ENCODE assay signal across 24 cellular contexts in genomic region chr5:139110526-139111168, GRCh38.
DNase-seq lines count a peak whose midpoint lies in the region; ATAC-seq lines count a peak whose summit lies in the region.
"Had no signal": no experiment of that assay in that cellular context is flagged by ENCODE, and none has a peak within 500 bp of the region (broad histone marks: within the 10 kb centered on the region; RNA-seq: fewer than 3 reads in every experiment).

No MANE protein-coding gene starts in this region.

- no peaks in the 10 kb centered on the region for H3K36me3 Mint-ChIP-seq in stimulated activated effector memory CD8-positive, alpha-beta T cell treated with anti-CD3 and anti-CD28 coated beads, Interleukin-12 subunit alpha, Interleukin-12 subunit beta, amount 100 ng/mL, for 72 hours

- peak overlapping the region; percentile 3 for H3K27ac Mint-ChIP-seq in stimulated activated effector memory CD8-positive, alpha-beta T cell treated with anti-CD3 and anti-CD28 coated beads, Interleukin-12 subunit alpha, Interleukin-12 subunit beta, amount 100 ng/mL, for 72 hours
- H3K27ac Mint-ChIP-seq: activated CD4-positive, alpha-beta T cell treated with anti-CD3 and anti-CD28 coated beads, Interleukin-2, amount 10 ng/mL, durations not matched to agents 24 days and 14 days; activated T-cell treated with anti-CD3 and anti-CD28 coated beads, Interleukin-2, amount 50 U/mL, for 24 hours; neural progenitor cell; progenitor cell of endocrine pancreas had no signal

- H3K4me1 Mint-ChIP-seq in stimulated activated effector memory CD8-positive, alpha-beta T cell treated with anti-CD3 and anti-CD28 coated beads, Interleukin-12 subunit alpha, Interleukin-12 subunit beta, amount 100 ng/mL, for 72 hours = no peaks in the 10 kb centered on the region
- H3K4me1 Mint-ChIP-seq: activated CD4-positive, alpha-beta T cell treated with anti-CD3 and anti-CD28 coated beads, Interleukin-2, amount 10 ng/mL, durations not matched to agents 24 days and 14 days; CD14-positive monocyte had no signal

- peak; percentile 50 for DNase-seq in NCI-H82 (lab: John Stamatoyannopoulos, UW)
- DNase-seq in NCI-H82 treated with DMSO at 0.1 percent for 48 hours (lab: John Stamatoyannopoulos, UW; ENCODE audit: unreplicated experiment) = no peak
- DNase-seq in NCI-H446 treated with DMSO at 0.1 percent for 48 hours (lab: John Stamatoyannopoulos, UW) = peak; percentile 88
- DNase-seq in globus pallidus (ENCODE audit: low spot score) = peak; percentile 83
- no peak for DNase-seq in stimulated activated effector memory CD8-positive, alpha-beta T cell treated with anti-CD3 and anti-CD28 coated beads, Interleukin-12 subunit alpha, Interleukin-12 subunit beta, amount 100 ng/mL, for 72 hours (ENCODE audit: low spot score in 2 of 2)
- DNase-seq in T-helper 2 cell = no peak
- DNase-seq in NCI-H2107 (lab: John Stamatoyannopoulos, UW) = no peak
- DNase-seq in NCI-H1694 treated with DMSO at 0.1 percent for 48 hours (lab: John Stamatoyannopoulos, UW) = no peak
- DNase-seq: activated CD4-positive, alpha-beta T cell treated with anti-CD3 and anti-CD28 coated beads, Interleukin-2, amount 10 ng/mL, durations not matched to agents 24 days and 14 days; activated T-cell treated with anti-CD3 and anti-CD28 coated beads, Interleukin-2, amount 50 U/mL, for 24 hours; effector CD4-positive, alpha-beta T cell; KG1; MG63; NCI-H1417; NCI-H2081 treated with DMSO at 0.1 percent for 48 hours; NCI-H774; OCI-M1; stimulated activated CD4-positive, alpha-beta T cell treated with anti-CD3 and anti-CD28 coated beads, Interleukin-12 subunit alpha, Interleukin-12 subunit beta, amount 100 ng/mL, for 4 hours; stimulated activated CD4-positive, alpha-beta T cell treated with anti-CD3 and anti-CD28 coated beads, Interleukin-4, amount 100 ng/mL, for 1 hour; T-helper 9 cell had no signal

- no peak overlapping the region for H3K4me3 Mint-ChIP-seq in stimulated activated effector memory CD8-positive, alpha-beta T cell treated with anti-CD3 and anti-CD28 coated beads, Interleukin-12 subunit alpha, Interleukin-12 subunit beta, amount 100 ng/mL, for 72 hours
- H3K4me3 Mint-ChIP-seq: activated CD4-positive, alpha-beta T cell treated with anti-CD3 and anti-CD28 coated beads, Interleukin-2, amount 10 ng/mL, durations not matched to agents 24 days and 14 days; activated T-cell treated with anti-CD3 and anti-CD28 coated beads, Interleukin-2, amount 50 U/mL, for 24 hours; CD14-positive monocyte; neural progenitor cell had no signal

- H3K9me3 Mint-ChIP-seq in stimulated activated effector memory CD8-positive, alpha-beta T cell treated with anti-CD3 and anti-CD28 coated beads, Interleukin-12 subunit alpha, Interleukin-12 subunit beta, amount 100 ng/mL, for 72 hours = no peaks in the 10 kb centered on the region

- no peak for ATAC-seq in stimulated activated effector memory CD8-positive, alpha-beta T cell treated with anti-CD3 and anti-CD28 coated beads, Interleukin-12 subunit alpha, Interleukin-12 subunit beta, amount 100 ng/mL, for 72 hours
- ATAC-seq: sciatic nerve had no signal

Comparison
In these comparisons a context has a peak if more than half of its experiments do, and no peak if none do; other contexts are left out.
1. DNase-seq: peak in NCI-H82 (single experiment), NCI-H446 treated with DMSO at 0.1 percent for 48 hours (single experiment) and globus pallidus (single experiment); none in NCI-H82 treated with DMSO at 0.1 percent for 48 hours (single experiment), stimulated activated effector memory CD8-positive, alpha-beta T cell treated with anti-CD3 and anti-CD28 coated beads, Interleukin-12 subunit alpha, Interleukin-12 subunit beta, amount 100 ng/mL, for 72 hours (0 of 2), T-helper 2 cell (0 of 5), NCI-H2107 (single experiment) and NCI-H1694 treated with DMSO at 0.1 percent for 48 hours (single experiment).